In the genomic region with DNA sequence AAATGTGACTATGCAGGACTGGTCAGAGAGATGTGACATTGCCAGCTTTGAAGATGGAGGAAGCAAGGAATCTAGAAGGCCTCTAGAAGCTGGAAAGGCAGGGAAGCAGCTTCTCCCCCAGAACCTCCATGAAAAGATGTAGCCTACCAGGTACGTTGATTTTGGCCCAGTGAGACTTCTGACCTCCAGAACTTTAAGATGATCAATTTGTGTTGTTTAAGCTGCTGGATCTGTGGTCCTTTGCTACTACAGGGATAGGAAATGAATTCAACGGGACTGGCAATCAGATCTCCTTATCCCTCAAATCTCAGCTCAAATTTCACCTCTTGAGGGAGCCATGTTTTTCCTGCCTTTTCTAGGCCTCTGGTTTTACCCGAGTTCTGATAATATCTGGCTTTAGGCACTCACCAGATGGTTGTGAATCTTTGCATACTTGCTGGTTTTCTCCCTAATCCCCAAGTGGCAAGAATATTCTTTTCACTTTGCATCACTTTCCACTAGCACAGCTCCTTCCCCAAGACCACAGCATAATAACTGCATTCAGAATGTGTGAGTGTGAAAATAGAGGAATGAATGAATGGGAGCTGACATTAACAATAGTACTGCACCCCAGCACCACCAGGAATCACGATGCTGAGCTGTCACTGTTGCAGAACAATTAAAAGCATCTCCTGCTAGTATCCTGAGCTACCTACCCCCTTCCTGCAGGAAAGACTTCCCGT, we compare ENCODE assay signal across 10 cellular contexts. TPM values are rescaled to one million over a fixed set of nuclear protein-coding genes. Genes with fewer than 3 reads are reported as not detected.
DNase-seq lines count a peak whose midpoint lies in the region; ATAC-seq and TF ChIP-seq lines count a peak whose summit lies in the region.
"Had no signal": no experiment of that assay in that cellular context is flagged by ENCODE, and none has a peak within 500 bp of the region (broad histone marks: within the 10 kb centered on the region; RNA-seq: fewer than 3 reads in every experiment).

No MANE protein-coding gene starts in this region.

- no peaks in the 10 kb centered on the region for H3K27me3 Mint-ChIP-seq in memory B cell

- peaks cover 15% of the 10 kb centered on the region for H3K4me1 ChIP-seq in left ventricle myocardium inferior
- no peaks in the 10 kb centered on the region for H3K4me1 ChIP-seq in uterus

- no peaks in the 10 kb centered on the region for H3K36me3 Mint-ChIP-seq in memory B cell

- H3K27ac ChIP-seq in left ventricle myocardium inferior (replicated peaks) (peak overlapping the region; percentile 74), uterus (peak overlapping the region; percentile 73 to 76)

- H3K4me1 Mint-ChIP-seq in memory B cell = peaks cover 23% of the 10 kb centered on the region

- peak overlapping the region; percentile 21 for H3K4me3 ChIP-seq in left ventricle myocardium inferior
- no peak overlapping the region for H3K4me3 ChIP-seq in uterus

- no peaks in the 10 kb centered on the region for H3K9me3 Mint-ChIP-seq in memory B cell

- TF ChIP-seq POLR2A in uterus (IDR thresholded peaks at IDR 0.05) = no peak

- H3K4me3 Mint-ChIP-seq in memory B cell = peak overlapping the region; percentile 82

- DNase-seq in left ventricle myocardium inferior (no peak), cardiac septum (ENCODE audit: low spot score) (no peak), amniotic epithelial cell (ENCODE audit: low read depth) (peak; percentile 81), memory B cell (ENCODE audit: low spot score in 2 of 2) (no peak), uterus (no peak), germinal center (ENCODE audit: low spot score) (no peak), HK-2 (ENCODE audit: unreplicated experiment) (no peak), activated gamma-delta T cell (lab: John Stamatoyannopoulos, UW) (no peak)

- H3K27me3 ChIP-seq in left ventricle myocardium inferior (ENCODE audit: low read depth) (no peaks in the 10 kb centered on the region), uterus (no peaks in the 10 kb centered on the region)

- no peak for ATAC-seq in memory B cell (ENCODE audit: low read depth)

- H3K9me3 ChIP-seq in left ventricle myocardium inferior (replicated peaks) (no peaks in the 10 kb centered on the region), uterus (no peaks in the 10 kb centered on the region)

- intact Hi-C loops in left ventricle myocardium inferior (cut with micrococcal nuclease) = loop anchor here (5.0 kb wide), 1 partner anchor 538 kb away; no protein-coding TSS in a partner anchor
- intact Hi-C loops in cardiac septum (cut with DNase I) = loop anchor here (5.0 to 10.0 kb wide), 3 partner anchors 538 to 1083 kb away; no protein-coding TSS in a partner anchor
- intact Hi-C loops in uterus (cut with DNase I; ENCODE audit: low total_unique reads) = loop anchor here (10.0 kb wide), 1 partner anchor 1085 kb away; no protein-coding TSS in a partner anchor

- no peak for TF ChIP-seq CTCF in left ventricle myocardium inferior (IDR thresholded peaks at IDR 0.05; ENCODE audit: borderline replicate concordance)
- TF ChIP-seq CTCF in uterus (IDR thresholded peaks at IDR 0.05) = no peak

- H3K27ac Mint-ChIP-seq in memory B cell = peak overlapping the region; percentile 97

- H3K36me3 ChIP-seq in left ventricle myocardium inferior (no peaks in the 10 kb centered on the region), uterus (no peaks in the 10 kb centered on the region)

RNA-seq across cellular contexts. Expression of a gene that starts 25.5 kb away (rescaled TPM):
- total RNA-seq in left ventricle myocardium inferior (955 TPM), cardiac septum (921 TPM), uterus (1,000 to 10,000 TPM; 2,867 to 6,849 (median 3,091) TPM)

RNA-seq across cellular contexts. Expression of a gene that starts 42.9 kb away (rescaled TPM):
- total RNA-seq in left ventricle myocardium inferior = 0.85 TPM
- total RNA-seq in cardiac septum = 0.65 TPM
- total RNA-seq in uterus = under 1 TPM in 3 of 4 donors, not detected in 1; 0.29 to 0.55 (median 0.55) TPM
- total RNA-seq: Daoy; T-helper 2 cell treated with Interferon-gamma antibody and Interleukin-4, amounts not matched to agents 100 ng/mL and 5 ng/mL, for 36 hours had no signal
